Comparison of ENCODE assay signal across 8 cellular contexts in the genomic region with DNA sequence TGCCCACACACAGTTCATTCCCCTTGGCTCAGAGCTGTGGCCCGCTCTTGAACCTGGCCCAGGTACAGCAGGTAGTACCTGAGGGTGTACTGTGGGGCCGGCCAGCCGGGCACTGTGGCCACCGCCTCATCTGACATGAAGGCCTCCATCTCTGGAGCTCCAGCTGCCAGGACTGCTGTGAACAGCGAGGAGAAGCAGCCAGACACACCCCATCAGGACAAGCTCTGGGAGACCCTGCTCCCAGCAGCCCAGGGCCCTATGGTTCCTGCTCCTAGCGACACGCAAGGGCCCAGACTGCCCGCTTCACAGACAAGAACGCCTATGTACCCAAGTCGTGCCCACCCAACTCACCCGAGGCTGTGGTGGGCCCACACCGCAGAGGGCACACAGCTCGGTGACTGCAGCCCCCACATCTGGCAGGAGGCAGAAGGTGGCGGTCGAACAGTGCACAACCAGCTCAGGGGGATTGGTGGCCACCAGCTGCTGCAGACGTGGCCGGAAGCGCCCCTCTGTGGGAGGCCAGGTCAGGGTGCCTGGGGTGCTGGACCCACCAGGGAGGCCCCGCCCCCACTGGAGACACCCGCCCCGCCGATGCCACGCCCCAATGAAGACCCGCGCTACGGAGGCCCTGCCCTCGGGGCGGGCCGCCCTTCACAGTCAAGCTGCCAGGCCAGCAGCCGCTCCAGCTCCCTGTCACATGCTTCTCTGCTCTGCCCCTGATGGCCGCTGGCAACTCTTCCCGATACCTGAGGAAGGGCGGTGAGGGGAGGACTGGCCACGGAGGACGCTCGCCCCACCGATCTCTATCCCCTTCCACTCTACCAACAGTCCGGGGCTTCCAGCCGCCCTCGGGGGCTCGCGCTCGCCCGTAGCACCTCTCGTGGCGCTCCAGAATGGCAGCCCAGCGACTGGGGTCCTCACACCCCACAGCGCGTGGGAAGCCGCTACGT. TPM values are rescaled to one million over a fixed set of nuclear protein-coding genes. Genes with fewer than 3 reads are reported as not detected.
DNase-seq lines count a peak whose midpoint lies in the region; ATAC-seq, FAIRE-seq and TF ChIP-seq lines count a peak whose summit lies in the region.

No MANE protein-coding gene starts in this region.

- no peak for TF ChIP-seq RAD21 in Ishikawa (IDR thresholded peaks at IDR 0.05; ENCODE audit: low read depth)

- no peak for TF ChIP-seq EP300 in Ishikawa (IDR thresholded peaks at IDR 0.05; ENCODE audit: borderline replicate concordance)

- peaks cover 25% of the 10 kb centered on the region for H3K36me3 ChIP-seq in bronchial epithelial cell (ENCODE audit: control insufficient read depth, insufficient read depth, low read length)

- ATAC-seq in HG03097 (IDR thresholded peaks at IDR 0.05; ENCODE audit: low FRiP score, unreplicated experiment) = no peak

- H3K27ac ChIP-seq in skin epidermis = peak overlapping the region in 18 of 21 experiments; percentile 13 to 94 (median 68)

- TF ChIP-seq CTCF in bronchial epithelial cell (IDR thresholded peaks at IDR 0.05; ENCODE audit: insufficient read depth, low read length, severe bottlenecking) = no peak

- H3K27me3 ChIP-seq in bronchial epithelial cell (ENCODE audit: control insufficient read depth, insufficient read depth, low read length) = no peaks in the 10 kb centered on the region

- H3K4me3 ChIP-seq in bronchial epithelial cell (ENCODE audit: low read depth, low read length) (peak overlapping the region; percentile 42), skin epidermis (peak overlapping the region; percentile 38 to 91 (median 79))

- DNase-seq in ELR (ENCODE audit: low read depth) = peak; percentile 52
- peak; percentile 88 for DNase-seq in SK-N-DZ (ENCODE audit: low spot score)
- no peak for DNase-seq in bronchial epithelial cell (ENCODE audit: low read depth)
- peak; percentile 35 for DNase-seq in iris pigment epithelial cell (ENCODE audit: low read depth)
- no peak for DNase-seq in NCI-H510A treated with DMSO at 0.1 percent for 48 hours (lab: John Stamatoyannopoulos, UW)

- no peak for FAIRE-seq in bronchial epithelial cell (lab: Jason Lieb, UNC)

TF ChIP-seq in Ishikawa, 13 proteins besides CTCF, POLR2A, EP300 and RAD21:
- peak; percentile 34; the same call in 1 of the 2 replicates for TF ChIP-seq TAF1 (IDR thresholded peaks at IDR 0.05; ENCODE audit: low read depth)
- TF ChIP-seq TEAD4 (IDR thresholded peaks at IDR 0.05) = no peak
- TF ChIP-seq TCF12 (IDR thresholded peaks at IDR 0.05; ENCODE audit: low read depth) = peak; percentile 32; the same call in 1 of the 2 replicates
- TF ChIP-seq, protein P1, sequence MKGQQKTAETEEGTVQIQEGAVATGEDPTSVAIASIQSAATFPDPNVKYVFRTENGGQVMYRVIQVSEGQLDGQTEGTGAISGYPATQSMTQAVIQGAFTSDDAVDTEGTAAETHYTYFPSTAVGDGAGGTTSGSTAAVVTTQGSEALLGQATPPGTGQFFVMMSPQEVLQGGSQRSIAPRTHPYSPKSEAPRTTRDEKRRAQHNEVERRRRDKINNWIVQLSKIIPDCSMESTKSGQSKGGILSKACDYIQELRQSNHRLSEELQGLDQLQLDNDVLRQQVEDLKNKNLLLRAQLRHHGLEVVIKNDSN (IDR thresholded peaks at IDR 0.05) = peak; percentile 69
- TF ChIP-seq, protein P2, sequence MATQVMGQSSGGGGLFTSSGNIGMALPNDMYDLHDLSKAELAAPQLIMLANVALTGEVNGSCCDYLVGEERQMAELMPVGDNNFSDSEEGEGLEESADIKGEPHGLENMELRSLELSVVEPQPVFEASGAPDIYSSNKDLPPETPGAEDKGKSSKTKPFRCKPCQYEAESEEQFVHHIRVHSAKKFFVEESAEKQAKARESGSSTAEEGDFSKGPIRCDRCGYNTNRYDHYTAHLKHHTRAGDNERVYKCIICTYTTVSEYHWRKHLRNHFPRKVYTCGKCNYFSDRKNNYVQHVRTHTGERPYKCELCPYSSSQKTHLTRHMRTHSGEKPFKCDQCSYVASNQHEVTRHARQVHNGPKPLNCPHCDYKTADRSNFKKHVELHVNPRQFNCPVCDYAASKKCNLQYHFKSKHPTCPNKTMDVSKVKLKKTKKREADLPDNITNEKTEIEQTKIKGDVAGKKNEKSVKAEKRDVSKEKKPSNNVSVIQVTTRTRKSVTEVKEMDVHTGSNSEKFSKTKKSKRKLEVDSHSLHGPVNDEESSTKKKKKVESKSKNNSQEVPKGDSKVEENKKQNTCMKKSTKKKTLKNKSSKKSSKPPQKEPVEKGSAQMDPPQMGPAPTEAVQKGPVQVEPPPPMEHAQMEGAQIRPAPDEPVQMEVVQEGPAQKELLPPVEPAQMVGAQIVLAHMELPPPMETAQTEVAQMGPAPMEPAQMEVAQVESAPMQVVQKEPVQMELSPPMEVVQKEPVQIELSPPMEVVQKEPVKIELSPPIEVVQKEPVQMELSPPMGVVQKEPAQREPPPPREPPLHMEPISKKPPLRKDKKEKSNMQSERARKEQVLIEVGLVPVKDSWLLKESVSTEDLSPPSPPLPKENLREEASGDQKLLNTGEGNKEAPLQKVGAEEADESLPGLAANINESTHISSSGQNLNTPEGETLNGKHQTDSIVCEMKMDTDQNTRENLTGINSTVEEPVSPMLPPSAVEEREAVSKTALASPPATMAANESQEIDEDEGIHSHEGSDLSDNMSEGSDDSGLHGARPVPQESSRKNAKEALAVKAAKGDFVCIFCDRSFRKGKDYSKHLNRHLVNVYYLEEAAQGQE (IDR thresholded peaks at IDR 0.05; ENCODE audit: low read depth) = no peak
- no peak for TF ChIP-seq EGR1 (IDR thresholded peaks at IDR 0.05)
- TF ChIP-seq YY1 (IDR thresholded peaks at IDR 0.05; ENCODE audit: low read depth) = peak; percentile 69; the same call in 1 of the 2 replicates
- TF ChIP-seq, protein P3, sequence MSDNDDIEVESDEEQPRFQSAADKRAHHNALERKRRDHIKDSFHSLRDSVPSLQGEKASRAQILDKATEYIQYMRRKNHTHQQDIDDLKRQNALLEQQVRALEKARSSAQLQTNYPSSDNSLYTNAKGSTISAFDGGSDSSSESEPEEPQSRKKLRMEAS (IDR thresholded peaks at IDR 0.05) = peak; percentile 87
- no peak for TF ChIP-seq FOXM1 (IDR thresholded peaks at IDR 0.05; ENCODE audit: borderline replicate concordance, low read depth)
- no peak for TF ChIP-seq CREB1 (IDR thresholded peaks at IDR 0.05; ENCODE audit: low read depth)
- TF ChIP-seq NFIC (IDR thresholded peaks at IDR 0.05) = no peak; the same call in 1 of the 2 replicates
- no peak for TF ChIP-seq CEBPB (IDR thresholded peaks at IDR 0.05)
- TF ChIP-seq ZBTB7A (IDR thresholded peaks at IDR 0.05; ENCODE audit: low read depth) = peak; percentile 79

RNA-seq across cellular contexts. Expression of a gene that starts 1.1 kb away (rescaled TPM):
- polyA plus RNA-seq in SK-N-DZ (2014; cell fraction: cytosol; rRNA removed) = 140 and 159 TPM in 2 replicates
- 174 and 233 TPM in 2 replicates for polyA plus RNA-seq in SK-N-DZ (2014; cell fraction: nucleus; rRNA removed)
- 159 and 204 TPM in 2 replicates for total RNA-seq in bronchial epithelial cell

RNA-seq across cellular contexts. Expression of a gene that starts 3.7 kb away (rescaled TPM):
- 0.82 and 3.2 TPM in 2 replicates for polyA plus RNA-seq in SK-N-DZ (2014; cell fraction: cytosol; rRNA removed)
- polyA plus RNA-seq in SK-N-DZ (2014; cell fraction: nucleus; rRNA removed) = 33.2 and 40.6 TPM in 2 replicates
- total RNA-seq in bronchial epithelial cell = 9.2 and 14.0 TPM in 2 replicates

RNA-seq across cellular contexts. Expression of a gene that starts 5.0 kb away (rescaled TPM):
- polyA plus RNA-seq in SK-N-DZ (2014; cell fraction: cytosol; rRNA removed) = 55.0 and 69.1 TPM in 2 replicates
- 128 and 130 TPM in 2 replicates for polyA plus RNA-seq in SK-N-DZ (2014; cell fraction: nucleus; rRNA removed)
- 15.9 and 16.8 TPM in 2 replicates for total RNA-seq in bronchial epithelial cell

RNA-seq across cellular contexts. Expression of a gene that starts 11.1 kb away (rescaled TPM):
- 13.4 and 13.5 TPM in 2 replicates for polyA plus RNA-seq in SK-N-DZ (2014; cell fraction: cytosol; rRNA removed)
- polyA plus RNA-seq in SK-N-DZ (2014; cell fraction: nucleus; rRNA removed) = 32.4 and 42.6 TPM in 2 replicates
- total RNA-seq in bronchial epithelial cell = 3.4 and 4.0 TPM in 2 replicates

RNA-seq across cellular contexts. Expression of a gene that starts 11.2 kb away (rescaled TPM):
- 101 and 112 TPM in 2 replicates for polyA plus RNA-seq in SK-N-DZ (2014; cell fraction: cytosol; rRNA removed)
- 1,136 and 1,411 TPM in 2 replicates for polyA plus RNA-seq in SK-N-DZ (2014; cell fraction: nucleus; rRNA removed)
- total RNA-seq in bronchial epithelial cell = 44.5 and 52.4 TPM in 2 replicates

Comparison
In these comparisons a context has a peak if more than half of its experiments do, and no peak if none do; other contexts are left out.
1. DNase-seq: peak in ELR (single experiment), SK-N-DZ (single experiment) and iris pigment epithelial cell (single experiment); none in bronchial epithelial cell (single experiment) and NCI-H510A treated with DMSO at 0.1 percent for 48 hours (single experiment).